Comparison of ENCODE assay signal across 28 cellular contexts in genomic region chr3:72942427-72942826, GRCh38. TPM values are rescaled to one million over a fixed set of nuclear protein-coding genes. Genes with fewer than 3 reads are reported as not detected.
"Had no signal": no experiment of that assay in that cellular context is flagged by ENCODE, and none has a peak within 500 bp of the region (broad histone marks: within the 10 kb centered on the region; RNA-seq: fewer than 3 reads in every experiment).

No MANE protein-coding gene starts in this region.

- H3K4me1 Mint-ChIP-seq: central memory CD8-positive, alpha-beta T cell had no signal

- H3K27ac ChIP-seq: cardiac muscle cell, SJCRH30, SK-N-MC had no signal

- ATAC-seq: activated CD4-positive, alpha-beta T cell treated with anti-CD3 and anti-CD28 coated beads for 36 hours; activated CD4-positive, CD25-positive, alpha-beta regulatory T cell treated with anti-CD3 and anti-CD28 coated beads, Interleukin-2, amount 50 U/mL, for 24 hours; activated CD8-positive, alpha-beta T cell treated with anti-CD3 and anti-CD28 coated beads, Interleukin-2, amount 10 ng/mL, durations not matched to agents 7 days and 5 days; activated naive CD8-positive, alpha-beta T cell treated with anti-CD3 and anti-CD28 coated beads, Interleukin-2, amount 50 U/mL, for 24 hours; Panc1 had no signal

- H3K36me3 Mint-ChIP-seq: activated naive CD4-positive, alpha-beta T cell treated with anti-CD3 and anti-CD28 coated beads, Interleukin-2, amount 10 ng/mL, durations not matched to agents 7 days and 5 days; activated naive CD8-positive, alpha-beta T cell had no signal

- H3K27me3 Mint-ChIP-seq: activated CD4-positive, alpha-beta T cell treated with anti-CD3 and anti-CD28 coated beads for 36 hours; activated naive CD8-positive, alpha-beta T cell; activated T-cell treated with anti-CD3 and anti-CD28 coated beads, Interleukin-2, amount 50 U/mL, for 24 hours; brain; central memory CD8-positive, alpha-beta T cell had no signal

- H3K9me3 Mint-ChIP-seq: activated CD4-positive, alpha-beta T cell treated with anti-CD3 and anti-CD28 coated beads, Interleukin-2, amount 10 ng/mL, durations not matched to agents 7 days and 5 days; activated naive CD4-positive, alpha-beta T cell treated with anti-CD3 and anti-CD28 coated beads, Interleukin-2, amount 10 ng/mL, durations not matched to agents 7 days and 5 days; activated naive CD8-positive, alpha-beta T cell treated with anti-CD3 and anti-CD28 coated beads, Interleukin-2, amount 50 U/mL, for 24 hours; activated T-cell treated with anti-CD3 and anti-CD28 coated beads, Interleukin-2, amount 50 U/mL, for 24 hours; brain; central memory CD8-positive, alpha-beta T cell; T-helper 2 cell treated with Interferon-gamma antibody and Interleukin-4, amounts not matched to agents 5 μg/mL and 100 μg/mL, for 36 hours had no signal

- H3K27ac Mint-ChIP-seq: activated CD4-positive, alpha-beta T cell treated with anti-CD3 and anti-CD28 coated beads for 36 hours; activated CD4-positive, alpha-beta T cell treated with anti-CD3 and anti-CD28 coated beads, Interleukin-2, amount 10 ng/mL, durations not matched to agents 7 days and 5 days; activated CD8-positive, alpha-beta T cell treated with anti-CD3 and anti-CD28 coated beads, Interleukin-2, amount 10 ng/mL, durations not matched to agents 7 days and 5 days; activated naive CD4-positive, alpha-beta T cell treated with anti-CD3 and anti-CD28 coated beads, Interleukin-2, amount 10 ng/mL, durations not matched to agents 7 days and 5 days; activated naive CD8-positive, alpha-beta T cell; activated naive CD8-positive, alpha-beta T cell treated with anti-CD3 and anti-CD28 coated beads, Interleukin-2, amount 50 U/mL, for 24 hours; activated T-cell treated with anti-CD3 and anti-CD28 coated beads, Interleukin-2, amount 50 U/mL, for 24 hours; brain; T-helper 2 cell treated with Interferon-gamma antibody and Interleukin-4, amounts not matched to agents 5 μg/mL and 100 μg/mL, for 36 hours had no signal

- H3K36me3 ChIP-seq: cardiac muscle cell, SJCRH30 had no signal

- DNase-seq: activated CD4-positive, alpha-beta T cell treated with anti-CD3 and anti-CD28 coated beads for 36 hours; activated CD4-positive, alpha-beta T cell treated with anti-CD3 and anti-CD28 coated beads, Interleukin-2, amount 10 ng/mL, durations not matched to agents 7 days and 5 days; activated CD4-positive, alpha-beta T cell treated with anti-CD3 and anti-CD28 coated beads, Interleukin-2, amount 50 U/mL, for 48 hours; activated CD8-positive, alpha-beta T cell treated with anti-CD3 and anti-CD28 coated beads, Interleukin-2, amount 10 ng/mL, durations not matched to agents 7 days and 5 days; activated gamma-delta T cell treated with Interleukin-2 at 50 U/mL for 16 hours; activated naive CD4-positive, alpha-beta T cell treated with anti-CD3 and anti-CD28 coated beads, Interleukin-2, amount 10 ng/mL, durations not matched to agents 7 days and 5 days; activated naive CD8-positive, alpha-beta T cell treated with anti-CD3 and anti-CD28 coated beads, Interleukin-2, amount 50 U/mL, for 24 hours; activated T-cell treated with anti-CD3 and anti-CD28 coated beads, Interleukin-2, amount 50 U/mL, for 24 hours; anterior cingulate cortex; NCI-H1105; NCI-H1436; NCI-H1694; NCI-H1930; NCI-H2081 treated with DMSO at 0.1 percent for 48 hours; NCI-H226; NCI-H446 treated with DMSO at 0.1 percent for 48 hours; NCI-H524; NCI-H69; SHP77; SJCRH30 had no signal

- H3K27me3 ChIP-seq: cardiac muscle cell, SJCRH30 had no signal

- H3K4me3 ChIP-seq: cardiac muscle cell, SJCRH30, SK-N-MC had no signal

- H3K9me3 ChIP-seq: SJCRH30 had no signal

- H3K4me3 Mint-ChIP-seq: activated CD4-positive, alpha-beta T cell treated with anti-CD3 and anti-CD28 coated beads for 36 hours; activated CD4-positive, alpha-beta T cell treated with anti-CD3 and anti-CD28 coated beads, Interleukin-2, amount 10 ng/mL, durations not matched to agents 7 days and 5 days; activated CD8-positive, alpha-beta T cell treated with anti-CD3 and anti-CD28 coated beads, Interleukin-2, amount 10 ng/mL, durations not matched to agents 7 days and 5 days; activated naive CD4-positive, alpha-beta T cell treated with anti-CD3 and anti-CD28 coated beads, Interleukin-2, amount 10 ng/mL, durations not matched to agents 7 days and 5 days; activated naive CD8-positive, alpha-beta T cell; activated naive CD8-positive, alpha-beta T cell treated with anti-CD3 and anti-CD28 coated beads, Interleukin-2, amount 50 U/mL, for 24 hours; activated T-cell treated with anti-CD3 and anti-CD28 coated beads, Interleukin-2, amount 50 U/mL, for 24 hours; brain; central memory CD8-positive, alpha-beta T cell; T-helper 2 cell treated with Interferon-gamma antibody and Interleukin-4, amounts not matched to agents 5 μg/mL and 100 μg/mL, for 36 hours had no signal

RNA-seq across cellular contexts. Expression of gene GXYLT2, which starts 54.6 kb away (rescaled TPM):
- total RNA-seq: activated CD4-positive, alpha-beta T cell treated with anti-CD3 and anti-CD28 coated beads, Interleukin-2, amount 10 ng/mL, durations not matched to agents 7 days and 5 days; activated CD8-positive, alpha-beta T cell treated with anti-CD3 and anti-CD28 coated beads, Interleukin-2, amount 10 ng/mL, durations not matched to agents 7 days and 5 days had no signal
